ENCODE assay signal across 11 cellular contexts in the genomic region with DNA sequence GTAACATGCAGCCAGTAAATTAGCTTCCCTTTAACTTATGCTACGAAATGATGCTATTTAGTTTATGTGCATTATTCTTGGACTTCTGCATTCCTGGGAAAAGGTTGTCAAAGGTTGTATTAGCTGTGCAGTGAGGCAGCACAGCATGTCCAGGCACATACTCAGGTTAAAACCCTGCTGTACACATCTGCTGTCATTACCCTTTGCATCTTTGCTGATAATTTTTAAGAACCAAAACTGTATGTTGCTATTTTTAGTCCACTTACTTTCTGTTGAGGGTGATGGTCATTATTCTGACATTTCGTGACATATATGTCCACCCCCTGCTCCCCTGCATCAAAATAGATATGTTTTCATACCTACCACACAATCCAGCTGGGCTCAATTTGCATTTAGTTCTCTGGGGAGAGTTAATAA.
DNase-seq lines count a peak whose midpoint lies in the region; ATAC-seq and TF ChIP-seq lines count a peak whose summit lies in the region.
"Had no signal": no experiment of that assay in that cellular context is flagged by ENCODE, and none has a peak within 500 bp of the region (broad histone marks: within the 10 kb centered on the region; RNA-seq: fewer than 3 reads in every experiment).

No MANE protein-coding gene starts in this region.

- H3K9me3 ChIP-seq in MM.1S (replicated peaks; ENCODE audit: insufficient read depth, low read length), result no peaks in the 10 kb centered on the region
- H3K9me3 ChIP-seq: neutrophil had no signal

- H3K36me3 ChIP-seq in MM.1S (replicated peaks; ENCODE audit: insufficient read depth, low read length), result no peaks in the 10 kb centered on the region
- H3K36me3 ChIP-seq: neutrophil had no signal

- H3K4me1 ChIP-seq in MM.1S (ENCODE audit: low read length), result peaks cover 58% of the 10 kb centered on the region

- no peak overlapping the region for H2AFZ ChIP-seq in MM.1S (ENCODE audit: low read length)

- H3K4me2 ChIP-seq in MM.1S (ENCODE audit: low read depth, low read length), result peak overlapping the region; percentile 77

- H3K27me3 ChIP-seq in MM.1S (replicated peaks; ENCODE audit: insufficient read depth, low read length), result no peaks in the 10 kb centered on the region

- peak overlapping the region; percentile 33; the same call in 1 of the 2 replicates for H3K9ac ChIP-seq in MM.1S (ENCODE audit: low read length)

- peaks cover 18% of the 10 kb centered on the region; the same call in 1 of the 2 replicates for H3F3A ChIP-seq in MM.1S (ENCODE audit: insufficient read depth, low read length)

- ATAC-seq in GM19438 (IDR thresholded peaks at IDR 0.05; ENCODE audit: low read depth, unreplicated experiment) (peak; percentile 76), HG02938 (IDR thresholded peaks at IDR 0.05; ENCODE audit: unreplicated experiment) (peak; percentile 93)

- no peaks in the 10 kb centered on the region for H3K9me2 ChIP-seq in MM.1S (replicated peaks; ENCODE audit: insufficient read depth, low read length)

- TF ChIP-seq CTCF in GM12865 (IDR thresholded peaks at IDR 0.05; ENCODE audit: insufficient read depth, low read depth, low read length, missing control alignments) (no peak), MM.1S (IDR thresholded peaks at IDR 0.05; ENCODE audit: low read length) (no peak)

- no peaks in the 10 kb centered on the region for H3K79me2 ChIP-seq in MM.1S (ENCODE audit: low read length)

- DNase-seq in GM12865 (ENCODE audit: low read depth) (peak; percentile 91), MM.1S (peak; percentile 77), NCI-H2107 (lab: John Stamatoyannopoulos, UW) (no peak), SKM-1 treated with dmso at 0.1 percent for 144 hours (lab: John Stamatoyannopoulos, UW; ENCODE audit: unreplicated experiment) (no peak)
- no peak for DNase-seq in activated T-cell treated with anti-CD3 and anti-CD28 coated beads, Interleukin-2, amount 50 U/mL, for 48 hours
- DNase-seq in stimulated activated naive CD4-positive, alpha-beta T cell (lab: John Stamatoyannopoulos, UW), result no peak
- DNase-seq: activated naive CD4-positive, alpha-beta T cell treated with anti-CD3 and anti-CD28 coated beads, Interleukin-2, amount 50 U/mL, for 16 hours; IMR-90 had no signal

- peak overlapping the region; percentile 77 for H3K27ac ChIP-seq in MM.1S (ENCODE audit: low read length)

- H4K20me1 ChIP-seq in MM.1S (ENCODE audit: insufficient read depth, low read length), result no peaks in the 10 kb centered on the region

- H3K4me3 ChIP-seq in GM12865 (ENCODE audit: low read depth, low read length) (no peak overlapping the region; the same call in 1 of the 2 replicates), MM.1S (ENCODE audit: low read length) (0 out of 2 replicates have a peak overlapping the region, but pooled peaks have one; percentile 17)

Comparison
In these comparisons a context has a peak if more than half of its experiments do, and no peak if none do; other contexts are left out.
1. DNase-seq: peak in GM12865 (single experiment) and MM.1S (single experiment); none in activated T-cell treated with anti-CD3 and anti-CD28 coated beads, Interleukin-2, amount 50 U/mL, for 48 hours (0 of 2), stimulated activated naive CD4-positive, alpha-beta T cell (0 of 6), NCI-H2107 (single experiment) and SKM-1 treated with dmso at 0.1 percent for 144 hours (single experiment).